Comparison of ENCODE assay signal across 8 cellular contexts in the genomic region with DNA sequence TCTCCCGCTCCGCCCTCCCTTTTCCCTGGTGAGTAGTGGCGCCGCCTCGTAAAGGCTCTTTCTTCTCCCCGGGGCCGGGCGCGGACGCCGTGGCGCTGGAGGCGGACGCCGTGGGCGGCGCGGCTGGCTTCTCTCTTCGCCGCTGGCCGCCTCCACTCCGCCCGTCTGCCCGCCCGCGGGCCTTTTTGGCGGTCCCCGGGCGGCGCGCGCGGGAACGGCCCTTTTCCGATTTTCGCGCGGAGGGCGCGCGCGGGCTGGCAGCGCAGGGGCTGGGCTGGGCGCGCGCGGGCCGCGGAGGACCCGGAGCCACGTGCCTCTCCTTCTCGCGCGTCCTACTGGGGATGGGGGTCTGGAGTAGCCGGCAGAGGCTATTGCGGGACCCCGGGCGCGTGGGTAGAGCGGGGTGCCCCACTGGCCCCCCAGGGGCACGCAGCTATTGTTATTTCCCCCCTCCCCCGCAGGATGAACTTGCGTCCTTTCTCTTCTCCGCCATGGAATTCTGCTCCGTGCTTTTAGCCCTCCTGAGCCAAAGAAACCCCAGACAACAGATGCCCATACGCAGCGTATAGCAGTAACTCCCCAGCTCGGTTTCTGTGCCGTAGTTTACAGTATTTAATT. TPM values are rescaled to one million over a fixed set of nuclear protein-coding genes. Genes with fewer than 3 reads are reported as not detected.
DNase-seq lines count a peak whose midpoint lies in the region; ATAC-seq and TF ChIP-seq lines count a peak whose summit lies in the region.

No MANE protein-coding gene starts in this region.

- no peak overlapping the region for H2AFZ ChIP-seq in SU-DHL-6 (ENCODE audit: low read depth, low read length, severe bottlenecking)

- no peaks in the 10 kb centered on the region for H3K9me2 ChIP-seq in SU-DHL-6 (replicated peaks; ENCODE audit: insufficient read depth, low read length)

- peaks cover 5% of the 10 kb centered on the region; the same call in 1 of the 2 replicates for H3F3A ChIP-seq in SU-DHL-6 (ENCODE audit: insufficient read depth)

- H3K27me3 ChIP-seq in SU-DHL-6 (ENCODE audit: low read length) (no peaks in the 10 kb centered on the region), suprapubic skin (no peaks in the 10 kb centered on the region)

- H3K9me3 ChIP-seq in SU-DHL-6 (ENCODE audit: insufficient read depth, low read length) (no peaks in the 10 kb centered on the region), mesodermal cell (ENCODE audit: control insufficient read depth, low read length) (no peaks in the 10 kb centered on the region), suprapubic skin (no peaks in the 10 kb centered on the region)

- 0 out of 2 replicates have a peak, but pooled peaks cover 7% of the 10 kb centered on the region for H4K20me1 ChIP-seq in SU-DHL-6 (ENCODE audit: low read depth, low read length)

- H3K79me2 ChIP-seq in SU-DHL-6 (ENCODE audit: insufficient read depth, low read length): peaks cover 55% of the 10 kb centered on the region

- 0% methylated on average over 6 to 34 of the region's 69 CpGs for WGBS in mesodermal cell (ENCODE audit: insufficient coverage in 2 of 2), 2 experiments
- under 1% methylated on average over 14 of the region's 69 CpGs for WGBS in suprapubic skin

- H3K27ac ChIP-seq in SU-DHL-6 (ENCODE audit: low read depth, low read length) (peak overlapping the region; percentile 90), cingulate gyrus (ENCODE audit: low read depth, low read length) (peak overlapping the region; percentile 52), mesodermal cell (ENCODE audit: low read depth, low read length, severe bottlenecking) (peak overlapping the region; percentile 86), suprapubic skin (peak overlapping the region; percentile 97)

- H3K4me3 ChIP-seq in SU-DHL-6 (ENCODE audit: insufficient read depth, low read length, poor library complexity, severe bottlenecking) (peak overlapping the region; percentile 99), mesodermal cell (ENCODE audit: extremely low read depth, insufficient read depth, low read length, poor library complexity, severe bottlenecking) (peak overlapping the region; percentile 95), suprapubic skin (peak overlapping the region; percentile 96)

- TF ChIP-seq CTCF in SU-DHL-6 (IDR thresholded peaks at IDR 0.05; ENCODE audit: insufficient read depth, low read length, poor library complexity, severe bottlenecking) (no peak), suprapubic skin (IDR thresholded peaks at IDR 0.05) (no peak)

- peak overlapping the region; percentile 98 for H3K4me2 ChIP-seq in SU-DHL-6 (ENCODE audit: low read depth, low read length, poor library complexity, severe bottlenecking)

- ATAC-seq in GM19025 (IDR thresholded peaks at IDR 0.05; ENCODE audit: low read depth, unreplicated experiment) (peak; percentile 16), HG03378 (IDR thresholded peaks at IDR 0.05; ENCODE audit: unreplicated experiment) (peak; percentile 8)

- peak; percentile 71 for DNase-seq in AG20443 (ENCODE audit: low spot score)
- DNase-seq in suprapubic skin (ENCODE audit: low spot score in 2 of 2): no peak
- DNase-seq in kidney glomerular epithelial cell (lab: John Stamatoyannopoulos, UW): no peak

- TF ChIP-seq POLR2A in suprapubic skin (IDR thresholded peaks at IDR 0.05): no peak

- H3K36me3 ChIP-seq in SU-DHL-6 (ENCODE audit: low read length) (peaks cover 40% of the 10 kb centered on the region), mesodermal cell (ENCODE audit: control insufficient read depth, insufficient read depth, low read length) (peaks cover 46% of the 10 kb centered on the region), suprapubic skin (peaks cover 17% of the 10 kb centered on the region)

- peak overlapping the region; percentile 99 for H3K9ac ChIP-seq in SU-DHL-6 (ENCODE audit: low read length)

- H3K4me1 ChIP-seq in mesodermal cell (ENCODE audit: control insufficient read depth, insufficient read depth, low read length, poor library complexity, severe bottlenecking): peaks cover 43% of the 10 kb centered on the region
- peaks cover 43% of the 10 kb centered on the region for H3K4me1 ChIP-seq in suprapubic skin

- TF ChIP-seq EP300 in suprapubic skin (IDR thresholded peaks at IDR 0.05): no peak

RNA-seq across cellular contexts. Expression of a gene that starts 0.5 kb away (rescaled TPM):
- 115 TPM for polyA plus RNA-seq in mesodermal cell (2013, experiment 1 of 2)
- 83.7 TPM for polyA plus RNA-seq in mesodermal cell (2013, experiment 2 of 2)
- total RNA-seq in suprapubic skin: 10 to 100 TPM; 19.2 to 50.6 (median 34.5) TPM
